ENCODE assay signal across 8 cellular contexts in genomic region chr15:70474682-70475438, GRCh38.
DNase-seq lines count a peak whose midpoint lies in the region; ATAC-seq and TF ChIP-seq lines count a peak whose summit lies in the region.

No MANE protein-coding gene starts in this region.

- no peak overlapping the region for H2AFZ ChIP-seq in parathyroid adenoma

- H3K79me2 ChIP-seq in parathyroid adenoma: no peaks in the 10 kb centered on the region

- no peak for ATAC-seq in GM19395 (IDR thresholded peaks at IDR 0.05; ENCODE audit: unreplicated experiment)

- peaks cover 28% of the 10 kb centered on the region for H3K4me1 ChIP-seq in BLaER1
- H3K4me1 ChIP-seq in parathyroid adenoma: no peaks in the 10 kb centered on the region

- TF ChIP-seq CTCF in WI38 (IDR thresholded peaks at IDR 0.05; ENCODE audit: low read depth, low read length) (no peak), fibroblast of mammary gland (conservative IDR thresholded peaks at IDR 0.05; ENCODE audit: control insufficient read depth, insufficient read depth, low read depth, low read length) (no peak), parathyroid adenoma (IDR thresholded peaks at IDR 0.05) (no peak)

- no peak overlapping the region for H3K9ac ChIP-seq in BLaER1
- no peak overlapping the region for H3K9ac ChIP-seq in parathyroid adenoma

- no peak overlapping the region for H3K4me3 ChIP-seq in BLaER1
- H3K4me3 ChIP-seq in WI38 (ENCODE audit: low read depth, low read length): peak overlapping the region; percentile 46
- no peak overlapping the region for H3K4me3 ChIP-seq in fibroblast of mammary gland (ENCODE audit: control insufficient read depth, low read depth, low read length)
- H3K4me3 ChIP-seq in parathyroid adenoma (ENCODE audit: low read depth, low read length): no peak overlapping the region

- H3K27ac ChIP-seq in BLaER1 (no peak overlapping the region), parathyroid adenoma (peak overlapping the region; percentile 49)

- H3K36me3 ChIP-seq in BLaER1 (no peaks in the 10 kb centered on the region), parathyroid adenoma (ENCODE audit: control insufficient read depth, insufficient read depth, low read length) (no peaks in the 10 kb centered on the region)

- H3K4me2 ChIP-seq in BLaER1: peak overlapping the region; percentile 71
- no peak overlapping the region for H3K4me2 ChIP-seq in parathyroid adenoma (ENCODE audit: low read length)

- peaks cover 4% of the 10 kb centered on the region; the same call in 1 of the 2 replicates for H4K20me1 ChIP-seq in BLaER1

- H3K27me3 ChIP-seq in BLaER1 (peaks cover 54% of the 10 kb centered on the region), parathyroid adenoma (ENCODE audit: control insufficient read depth, insufficient read depth, low read length) (no peaks in the 10 kb centered on the region)

- DNase-seq in LHCN-M2 (ENCODE audit: low read depth) (peak; percentile 99), fibroblast of mammary gland (ENCODE audit: low read depth) (peak; percentile 97), NCI-H187 (lab: John Stamatoyannopoulos, UW) (no peak), SKM-1 treated with dmso at 0.1 percent for 144 hours (lab: John Stamatoyannopoulos, UW; ENCODE audit: unreplicated experiment) (no peak)

- H3K9me3 ChIP-seq in BLaER1 (no peaks in the 10 kb centered on the region), parathyroid adenoma (ENCODE audit: control insufficient read depth, low read length) (no peaks in the 10 kb centered on the region)

Comparison
In these comparisons a context has a peak if more than half of its experiments do, and no peak if none do; other contexts are left out.
1. DNase-seq: peak in LHCN-M2 (single experiment) and fibroblast of mammary gland (single experiment); none in NCI-H187 (0 of 2) and SKM-1 treated with dmso at 0.1 percent for 144 hours (single experiment).